ENCODE assay signal across 26 cellular contexts in the genomic region with DNA sequence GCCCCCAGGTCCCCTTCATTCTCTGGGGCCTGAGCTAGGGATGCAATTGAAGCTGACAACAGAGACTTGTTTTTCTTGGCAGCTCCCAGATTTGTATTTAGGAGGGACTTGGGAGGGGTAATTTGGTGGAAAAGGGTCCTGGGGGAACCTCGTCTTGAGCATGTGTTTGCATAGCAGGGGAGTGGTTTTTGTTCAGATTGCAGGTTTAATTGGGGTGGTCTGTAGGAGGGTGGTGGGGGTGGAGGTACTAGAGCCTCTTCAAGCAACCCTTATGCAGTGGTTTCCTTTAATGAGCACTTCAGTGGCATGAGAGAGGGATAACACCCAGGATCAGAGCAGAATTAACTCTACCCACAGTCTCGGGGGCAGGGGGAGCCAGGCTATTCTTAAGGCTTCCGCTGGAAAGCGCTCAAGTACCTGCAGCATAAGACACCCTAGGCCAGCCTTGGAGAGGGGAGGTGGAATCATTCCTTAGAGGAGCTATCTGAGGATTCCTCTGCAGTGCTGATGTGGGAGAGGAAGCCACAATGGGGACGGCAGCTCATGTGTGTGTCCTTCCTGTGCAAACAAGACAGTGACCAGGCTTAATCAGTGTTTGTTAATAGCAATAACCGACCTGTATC.
DNase-seq lines count a peak whose midpoint lies in the region; ATAC-seq lines count a peak whose summit lies in the region.
"Had no signal": no experiment of that assay in that cellular context is flagged by ENCODE, and none has a peak within 500 bp of the region (broad histone marks: within the 10 kb centered on the region; RNA-seq: fewer than 3 reads in every experiment).

No MANE protein-coding gene starts in this region.

- no peak overlapping the region for H2BK120ac ChIP-seq in mesenchymal stem cell (ENCODE audit: low read depth, low read length)

- no peak overlapping the region for H3K23ac ChIP-seq in mesenchymal stem cell (ENCODE audit: low read length in 2 of 2)

- no peaks in the 10 kb centered on the region for H3K36me3 ChIP-seq in mesenchymal stem cell (ENCODE audit: control insufficient read depth in 1 of 2, insufficient read depth in 2 of 2, low read depth in 1 of 2, low read length in 2 of 2)
- H3K36me3 ChIP-seq: heart right ventricle, lower lobe of right lung, tibial artery had no signal

- DNase-seq in NCI-H82 (lab: John Stamatoyannopoulos, UW) (peak; percentile 31), NCI-H82 treated with DMSO at 0.1 percent for 48 hours (lab: John Stamatoyannopoulos, UW; ENCODE audit: unreplicated experiment) (no peak), NCI-H2029 treated with DMSO at 0.1 percent for 48 hours (lab: John Stamatoyannopoulos, UW) (peak; percentile 66), astrocyte of the hippocampus (ENCODE audit: low read depth, low spot score) (peak; percentile 23), retina (peak; percentile 51), mesenchymal stem cell (no peak), NCI-H146 (lab: John Stamatoyannopoulos, UW) (no peak)
- DNase-seq: ACHN; activated CD4-positive, alpha-beta T cell treated with anti-CD3 and anti-CD28 coated beads for 48 hours; activated naive CD4-positive, alpha-beta T cell treated with anti-CD3 and anti-CD28 coated beads, Interleukin-2, amount 10 ng/mL, durations not matched to agents 7 days and 5 days; CD8-positive, alpha-beta T cell; DMS 273 treated with DMSO at 0.1 percent for 48 hours; dorsolateral prefrontal cortex; foreskin melanocyte; heart right ventricle; IMR-90; kidney glomerular epithelial cell; lower lobe of right lung; naive thymus-derived CD8-positive, alpha-beta T cell; NCI-H2081 treated with DMSO at 0.1 percent for 48 hours; SIG-M5; stimulated activated CD4-positive, alpha-beta T cell treated with anti-CD3 and anti-CD28 coated beads, Interleukin-4, amount 100 ng/mL, for 4 hours; SW 1271; tibial artery had no signal

- H2BK5ac ChIP-seq in mesenchymal stem cell (ENCODE audit: low read depth, low read length, poor library complexity, severe bottlenecking), result no peak overlapping the region

- H4K8ac ChIP-seq in mesenchymal stem cell (ENCODE audit: low read length), result no peak overlapping the region

- no peak overlapping the region for H3K27ac ChIP-seq in mesenchymal stem cell (ENCODE audit: low read length, poor library complexity, severe bottlenecking)
- H3K27ac ChIP-seq: dorsolateral prefrontal cortex, lower lobe of right lung, tibial artery had no signal

- H3K9ac ChIP-seq in mesenchymal stem cell (ENCODE audit: low read length), result no peak overlapping the region

- no peak overlapping the region for H3K18ac ChIP-seq in mesenchymal stem cell (ENCODE audit: low read depth in 1 of 2, low read length in 2 of 2)

- no peak overlapping the region for H3K4ac ChIP-seq in mesenchymal stem cell (ENCODE audit: low read depth in 1 of 2, low read length in 2 of 2)

- no peak overlapping the region for H3K4me3 ChIP-seq in mesenchymal stem cell (ENCODE audit: insufficient read depth in 1 of 2, low read depth in 1 of 2, low read length in 2 of 2)
- H3K4me3 ChIP-seq: dorsolateral prefrontal cortex, heart right ventricle, lower lobe of right lung, tibial artery had no signal

- H3K4me1 ChIP-seq in mesenchymal stem cell (ENCODE audit: control insufficient read depth, insufficient read depth, low read depth, low read length), result no peaks in the 10 kb centered on the region
- H3K4me1 ChIP-seq: lower lobe of right lung, tibial artery had no signal

- no peak overlapping the region for H2BK12ac ChIP-seq in mesenchymal stem cell (ENCODE audit: low read length in 2 of 2)

- no peak overlapping the region for H2BK15ac ChIP-seq in mesenchymal stem cell (ENCODE audit: low read depth, poor library complexity, severe bottlenecking)

- no peak overlapping the region for H3K14ac ChIP-seq in mesenchymal stem cell (ENCODE audit: low read length in 2 of 2)

- no peak overlapping the region for H2AFZ ChIP-seq in mesenchymal stem cell (ENCODE audit: low read depth, low read length)

- no peaks in the 10 kb centered on the region for H3K27me3 ChIP-seq in mesenchymal stem cell (ENCODE audit: control insufficient read depth in 1 of 2, insufficient read depth in 1 of 2, low read length in 2 of 2)

- H3K9me3 ChIP-seq in mesenchymal stem cell (ENCODE audit: control insufficient read depth, low read length), result peaks cover 6% of the 10 kb centered on the region

- H2AK5ac ChIP-seq in mesenchymal stem cell (ENCODE audit: low read length, severe bottlenecking), result no peak overlapping the region

- H4K91ac ChIP-seq in mesenchymal stem cell (ENCODE audit: low read length), result no peak overlapping the region

- ATAC-seq in GM21786 (IDR thresholded peaks at IDR 0.05; ENCODE audit: unreplicated experiment), result no peak
- ATAC-seq: activated T-helper 17 cell treated with anti-CD3 and anti-CD28 coated beads, Interleukin-2, amount 50 U/mL, for 72 hours; CD8-positive, alpha-beta T cell; naive thymus-derived CD8-positive, alpha-beta T cell had no signal

- 69% methylated on average over 6 of the region's 6 CpGs for WGBS in mesenchymal stem cell

- H3K79me1 ChIP-seq in mesenchymal stem cell (replicated peaks; ENCODE audit: low read length, poor library complexity, severe bottlenecking), result no peaks in the 10 kb centered on the region

- H3K4me2 ChIP-seq in mesenchymal stem cell (ENCODE audit: low read length, poor library complexity, severe bottlenecking), result no peak overlapping the region

Comparison
In these comparisons a context has a peak if more than half of its experiments do, and no peak if none do; other contexts are left out.
1. DNase-seq: peak in NCI-H82 (single experiment), NCI-H2029 treated with DMSO at 0.1 percent for 48 hours (single experiment), astrocyte of the hippocampus (single experiment) and retina (single experiment); none in NCI-H82 treated with DMSO at 0.1 percent for 48 hours (single experiment), mesenchymal stem cell (single experiment) and NCI-H146 (single experiment).